Comparison of ENCODE assay signal across 1 cellular context in the genomic region with DNA sequence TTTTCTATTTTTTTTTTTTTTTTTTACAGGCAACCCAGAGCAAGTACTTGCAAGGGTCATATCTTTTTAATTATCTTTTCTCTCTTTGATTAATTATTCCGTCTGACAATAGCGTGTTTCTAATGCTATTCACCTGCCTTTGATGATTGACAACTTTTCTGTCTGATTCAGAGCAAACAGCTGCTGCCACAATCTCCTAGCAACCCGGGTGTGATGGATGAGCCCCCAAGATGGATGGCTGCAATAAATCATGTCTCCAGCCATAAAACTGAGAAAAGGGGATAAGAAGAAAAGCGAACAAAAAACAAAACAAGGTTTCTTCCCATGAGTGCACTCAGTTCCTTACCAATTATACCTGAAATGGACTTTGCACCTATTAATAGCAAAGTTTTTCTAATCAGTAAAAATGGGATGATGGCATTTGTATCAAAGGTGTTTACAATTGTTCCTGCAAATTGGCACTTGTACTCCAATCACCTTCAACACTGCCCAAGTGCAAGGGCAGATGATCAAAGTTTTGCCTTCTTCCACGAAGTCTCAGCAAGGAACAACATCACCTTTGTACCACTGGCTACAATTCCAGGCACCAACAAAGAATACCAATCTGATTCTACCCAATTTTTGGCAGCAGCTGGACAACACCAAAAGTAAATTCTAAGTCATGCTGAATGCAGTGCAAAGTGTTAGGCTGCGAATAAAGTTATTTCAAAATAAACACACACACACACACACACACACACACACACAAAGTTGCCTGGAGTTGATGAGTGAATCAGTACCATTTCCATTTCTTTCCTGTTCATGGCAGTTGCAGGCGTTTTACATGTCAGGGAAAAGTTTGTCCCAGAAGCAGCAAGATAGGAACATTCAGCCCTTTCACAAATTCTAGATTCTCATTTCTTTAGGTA.
TF ChIP-seq lines count a peak whose summit lies in the region.

No MANE protein-coding gene starts in this region.

TF ChIP-seq in IMR-90, 13 proteins besides CTCF, POLR2A, EP300 and RAD21:
- TF ChIP-seq FOS (IDR thresholded peaks at IDR 0.05; ENCODE audit: low read depth, low read length), result no peak
- no peak for TF ChIP-seq MAFK (IDR thresholded peaks at IDR 0.05; ENCODE audit: low read depth, low read length)
- no peak for TF ChIP-seq MXI1 (IDR thresholded peaks at IDR 0.05; ENCODE audit: borderline replicate concordance, low read depth, low read length)
- TF ChIP-seq RCOR1 (IDR thresholded peaks at IDR 0.05; ENCODE audit: insufficient replicate concordance, low read length), result no peak
- TF ChIP-seq MAZ (IDR thresholded peaks at IDR 0.05; ENCODE audit: borderline replicate concordance, low read depth, low read length), result no peak
- TF ChIP-seq BHLHE40 (IDR thresholded peaks at IDR 0.05; ENCODE audit: low read depth, low read length), result no peak
- TF ChIP-seq NFE2L2 (IDR thresholded peaks at IDR 0.05; ENCODE audit: low read depth, low read length), result no peak
- no peak for TF ChIP-seq RFX5 (IDR thresholded peaks at IDR 0.05; ENCODE audit: low read depth, low read length)
- TF ChIP-seq SMC3 (IDR thresholded peaks at IDR 0.05; ENCODE audit: low read depth, low read length), result no peak
